In genomic region chr18:24071779-24072178, GRCh38 we compare ENCODE assay signal across 20 cellular contexts.
"Had no signal": no experiment of that assay in that cellular context is flagged by ENCODE, and none has a peak within 500 bp of the region (broad histone marks: within the 10 kb centered on the region; RNA-seq: fewer than 3 reads in every experiment).

No MANE protein-coding gene starts in this region.

- H3K4me1 ChIP-seq: ascending aorta, colonic mucosa had no signal

- ATAC-seq: left ventricle myocardium superior; mucosa of descending colon; natural killer cell treated with Interleukin-12 subunit alpha and Interleukin-12 subunit beta and Interleukin-15 and Interleukin-18, amount 100 ng/mL, for 72 hours had no signal

- H3K4me3 ChIP-seq: ascending aorta, cardiac muscle cell, colonic mucosa, mucosa of descending colon, right atrium auricular region, tibial nerve had no signal

- H3K27ac ChIP-seq: ascending aorta, cardiac muscle cell, colonic mucosa, epithelial cell of prostate, right atrium auricular region, tibial nerve had no signal

- H3K36me3 ChIP-seq: ascending aorta, cardiac muscle cell, colonic mucosa, right atrium auricular region had no signal

- DNase-seq: activated CD4-positive, alpha-beta T cell treated with anti-CD3 and anti-CD28 coated beads for 4 hours; activated CD4-positive, alpha-beta T cell treated with anti-CD3 and anti-CD28 coated beads, Interleukin-2, amount 50 U/mL, for 48 hours; activated CD8-positive, alpha-beta memory T cell treated with anti-CD3 and anti-CD28 coated beads for 24 hours; activated effector memory CD4-positive, alpha-beta T cell treated with Interleukin-2 at 50 U/mL for 16 hours; activated naive CD4-positive, alpha-beta T cell treated with anti-CD3 and anti-CD28 coated beads for 36 hours; activated naive CD8-positive, alpha-beta T cell treated with anti-CD3 and anti-CD28 coated beads, Interleukin-2, amount 10 ng/mL, durations not matched to agents 7 days and 5 days; cerebellar nuclear complex; colonic mucosa; effector CD8-positive, alpha-beta T cell; islet precursor cell; left ventricle myocardium superior; mucosa of descending colon; stimulated activated CD4-positive, alpha-beta T cell treated with anti-CD3 and anti-CD28 coated beads, Interleukin-2, amount 100 ng/mL, for 48 hours; stimulated activated naive CD4-positive, alpha-beta T cell treated with Interleukin-2 at 50 U/mL for 16 hours had no signal

- H3K27me3 ChIP-seq: ascending aorta, cardiac muscle cell, colonic mucosa, right atrium auricular region, tibial nerve had no signal

- H3K9me3 ChIP-seq: ascending aorta, colonic mucosa, mucosa of descending colon, right atrium auricular region, tibial nerve had no signal
